In genomic region chr12:55743131-55743921, GRCh38 we compare ENCODE assay signal across 8 cellular contexts. TPM values are rescaled to one million over a fixed set of nuclear protein-coding genes. Genes with fewer than 3 reads are reported as not detected.
DNase-seq lines count a peak whose midpoint lies in the region; ATAC-seq and TF ChIP-seq lines count a peak whose summit lies in the region.

No MANE protein-coding gene starts in this region.

- H3K36me3 Mint-ChIP-seq in glutamatergic neuron (ENCODE audit: unreplicated experiment) = no peaks in the 10 kb centered on the region

- no peak for TF ChIP-seq POLR2A in ovary (IDR thresholded peaks at IDR 0.05)

- H3K4me1 Mint-ChIP-seq in glutamatergic neuron (ENCODE audit: low read depth, unreplicated experiment) = peaks cover 34% of the 10 kb centered on the region

- peak overlapping the region; percentile 58 to 69 for H3K27ac ChIP-seq in ovary

- intact Hi-C loops in ovary (cut with DNase I) = loop anchor here (5.0 to 10.0 kb wide), 5 partner anchors 51 to 301 kb away; partner anchors contain the start of genes DGKA (in 1 of the 4) and RPS26 (in 1 of the 4)

- DNase-seq in AG09319 (ENCODE audit: extremely low read depth, low read depth) (no peak), activated gamma-delta T cell treated with Interleukin-2 at 50 U/mL for 16 hours (peak; percentile 58), glutamatergic neuron (peak; percentile 78), ovary (peak; percentile 67 to 82 (median 74))

- H3K9me3 ChIP-seq in ovary = no peaks in the 10 kb centered on the region

- no peaks in the 10 kb centered on the region for H3K36me3 ChIP-seq in ovary

- TF ChIP-seq EP300 in ovary (IDR thresholded peaks at IDR 0.05) = no peak

- H3K9me3 Mint-ChIP-seq in glutamatergic neuron (ENCODE audit: unreplicated experiment) = peaks cover 19% of the 10 kb centered on the region

- H3K27ac Mint-ChIP-seq in glutamatergic neuron (ENCODE audit: unreplicated experiment) = peak overlapping the region; percentile 95

- peak; percentile 54 for ATAC-seq in GM18517 (IDR thresholded peaks at IDR 0.05; ENCODE audit: unreplicated experiment)
- peak; percentile 39 for ATAC-seq in HG03135 (IDR thresholded peaks at IDR 0.05; ENCODE audit: unreplicated experiment)
- ATAC-seq in HG03469 (IDR thresholded peaks at IDR 0.05; ENCODE audit: unreplicated experiment) = no peak

- no peaks in the 10 kb centered on the region for H3K27me3 ChIP-seq in ovary

- peaks cover 12% of the 10 kb centered on the region for H3K4me1 ChIP-seq in ovary (ENCODE audit: insufficient read depth)

- H3K4me3 Mint-ChIP-seq in glutamatergic neuron (ENCODE audit: unreplicated experiment) = peak overlapping the region; percentile 99

- WGBS in ovary, 3 donors = 0 to 1% (median 0%) methylated on average over 28 to 75 of the region's 90 CpGs

- peaks cover 13% of the 10 kb centered on the region for H3K27me3 Mint-ChIP-seq in glutamatergic neuron (ENCODE audit: unreplicated experiment)

- TF ChIP-seq CTCF in AG09319 (IDR thresholded peaks at IDR 0.05; ENCODE audit: low read depth, low read length) (peak; percentile 13), glutamatergic neuron (IDR thresholded peaks at IDR 0.05; ENCODE audit: partially characterized antibody, unreplicated experiment) (no peak), ovary (IDR thresholded peaks at IDR 0.05) (no peak)

- H3K4me3 ChIP-seq in ovary = peak overlapping the region; percentile 75

TF ChIP-seq in PFSK-1, 5 proteins besides CTCF, POLR2A, EP300 and RAD21:
- no peak for TF ChIP-seq POLR2AphosphoS5 (IDR thresholded peaks at IDR 0.05; ENCODE audit: low read depth, low read length)
- TF ChIP-seq SIN3A (IDR thresholded peaks at IDR 0.05; ENCODE audit: borderline replicate concordance, insufficient read depth, low read length) = peak; percentile 24; the same call in 1 of the 2 replicates
- TF ChIP-seq REST (IDR thresholded peaks at IDR 0.05; ENCODE audit: insufficient read depth in 1 of 2, low read depth in 2 of 2, low read length in 2 of 2) = 0 out of 4 replicates have a peak, but pooled peaks of 1 of the 2 experiments have one; percentile 31
- TF ChIP-seq TAF1 (IDR thresholded peaks at IDR 0.05; ENCODE audit: borderline replicate concordance, insufficient read depth, low read length) = 0 out of 2 replicates have a peak, but pooled peaks have one; percentile 23
- no peak for TF ChIP-seq FOXP2 (optimal IDR thresholded peaks at IDR 0.05; ENCODE audit: borderline replicate concordance, extremely low read depth, extremely low read length, insufficient read depth)
TF ChIP-seq in PFSK-1: peak in this region for 3.

RNA-seq across cellular contexts. Expression of gene GDF11, which starts 0.4 kb away (rescaled TPM):
- 21.8 TPM for polyA plus RNA-seq in PFSK-1 (2012; ENCODE audit: insufficient read length, low read depth)
- total RNA-seq in glutamatergic neuron (ENCODE audit: unreplicated experiment) = 52.4 TPM
- total RNA-seq in ovary = 10 to 100 TPM in 4 of 7 donors, 1 to 10 TPM in 3; 2.2 to 27.7 (median 12.3) TPM
- 1 to 10 TPM; 3.4 to 8.0 TPM for polyA plus RNA-seq in ovary

RNA-seq across cellular contexts. Expression of gene CD63, which starts 14.5 kb away (rescaled TPM):
- 832 TPM for polyA plus RNA-seq in PFSK-1 (2012; ENCODE audit: insufficient read length, low read depth)
- 619 TPM for total RNA-seq in glutamatergic neuron (ENCODE audit: unreplicated experiment)
- 100 to 1,000 TPM; 406 to 954 (median 762) TPM for total RNA-seq in ovary
- 1,000 to 10,000 TPM in 1 of 2 donors, 100 to 1,000 TPM in 1; 676 to 1,943 TPM for polyA plus RNA-seq in ovary

RNA-seq across cellular contexts. Expression of gene RDH5, which starts 23.1 kb away (rescaled TPM):
- polyA plus RNA-seq in PFSK-1 (2012; ENCODE audit: insufficient read length, low read depth) = 2.2 TPM
- 6.6 TPM for total RNA-seq in glutamatergic neuron (ENCODE audit: unreplicated experiment)
- total RNA-seq in ovary = 1 to 10 TPM; 3.7 to 8.9 (median 7.2) TPM
- polyA plus RNA-seq in ovary = 1 to 10 TPM; 5.1 to 5.9 TPM

RNA-seq across cellular contexts. Expression of gene BLOC1S1, which starts 27.5 kb away (rescaled TPM):
- polyA plus RNA-seq in PFSK-1 (2012; ENCODE audit: insufficient read length, low read depth) = 82.3 TPM
- 71.2 TPM for total RNA-seq in glutamatergic neuron (ENCODE audit: unreplicated experiment)
- total RNA-seq in ovary = 100 to 1,000 TPM in 4 of 7 donors, 10 to 100 TPM in 3; 96.0 to 143 (median 120) TPM
- polyA plus RNA-seq in ovary = 100 to 1,000 TPM; 101 to 214 TPM

RNA-seq across cellular contexts. Expression of gene ITGA7, which starts 35.6 kb away (rescaled TPM):
- polyA plus RNA-seq in PFSK-1 (2012; ENCODE audit: insufficient read length, low read depth) = 0.94 TPM
- total RNA-seq in glutamatergic neuron (ENCODE audit: unreplicated experiment) (156 TPM), ovary (10 to 100 TPM in 5 of 7 donors, 1 to 10 TPM in 2; 4.9 to 69.6 (median 25.9) TPM)
- polyA plus RNA-seq in ovary = 10 to 100 TPM; 19.5 to 38.3 TPM
